In the genomic region with DNA sequence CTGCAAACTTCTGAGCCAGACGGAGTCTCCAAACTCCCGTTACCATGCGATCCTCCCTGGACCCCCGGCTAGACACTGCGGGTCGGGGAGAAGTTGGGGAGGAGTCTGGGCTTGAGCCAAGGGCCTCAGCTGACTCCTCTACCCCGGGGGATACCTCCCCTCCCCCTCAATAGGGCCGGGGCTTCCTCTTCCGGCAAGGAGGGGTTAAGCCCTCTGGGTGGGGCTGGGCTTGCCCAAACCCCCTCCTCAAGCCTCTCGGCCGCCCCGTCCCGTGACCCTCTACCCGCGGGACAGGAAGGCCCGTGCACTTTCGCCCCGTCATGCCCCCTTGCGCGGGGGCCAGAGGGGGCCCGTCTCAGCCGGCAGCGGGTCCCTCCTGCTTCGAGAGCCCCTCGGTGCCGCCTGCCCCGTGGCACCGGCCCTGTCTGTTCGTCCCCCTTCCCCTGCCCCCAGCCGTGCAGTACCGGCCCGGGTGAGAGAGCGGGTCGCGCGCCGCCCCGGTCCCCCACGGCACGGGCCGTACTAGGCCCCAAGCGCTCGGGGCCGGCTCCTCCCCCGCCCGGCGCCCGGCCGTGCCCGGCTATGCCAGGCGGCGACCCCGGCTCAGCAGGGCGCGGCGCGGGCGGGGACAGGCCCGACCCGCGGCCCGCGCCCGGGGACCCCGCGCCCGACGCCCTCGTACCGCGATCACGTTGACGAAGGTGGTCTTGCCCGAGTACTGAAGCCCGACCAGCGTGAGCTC, we compare ENCODE assay signal across 8 cellular contexts. TPM values are rescaled to one million over a fixed set of nuclear protein-coding genes. Genes with fewer than 3 reads are reported as not detected.
DNase-seq lines count a peak whose midpoint lies in the region; ATAC-seq, FAIRE-seq and TF ChIP-seq lines count a peak whose summit lies in the region.

No MANE protein-coding gene starts in this region.

- H3K4me1 ChIP-seq in Panc1 (ENCODE audit: control insufficient read depth, insufficient read depth, low read length) (peaks cover 15% of the 10 kb centered on the region), stomach (peaks cover 21 to 43% (median 36%) of the 10 kb centered on the region in 4 donors)

- BruUV-seq in Panc1 (replicated peaks; lab: Mats Ljungman, UMichigan): no TSS peak

- TF ChIP-seq EP300 in stomach (IDR thresholded peaks at IDR 0.05): no peak

- ATAC-seq in HG02852 (IDR thresholded peaks at IDR 0.05; ENCODE audit: unreplicated experiment) (peak; percentile 47), Panc1 (peak; percentile 75), left lobe of liver (peak; percentile 54)

- H3K4me3 ChIP-seq in Panc1 (ENCODE audit: low read depth in 2 of 2, low read length in 2 of 2) (peak overlapping the region; percentile 85 to 94), bronchial epithelial cell (ENCODE audit: low read depth, low read length) (peak overlapping the region; percentile 79), stomach (peak overlapping the region; percentile 81 to 96 (median 94))

- in situ Hi-C loops in Panc1 (cut with HindIII; ENCODE audit: low pct_unique_long_range_greater_than_20kb, low sequenced_read_pairs): no loop called here

- POLR2A ChIA-PET in Panc1 (lab: Charles Lee): interaction anchor here (1.0 kb wide), 1 partner anchor 134 kb away, joined by 3 read pairs; the partner anchor contains the start of gene ELF3

- DNase-seq in 8988T: peak; percentile 44
- no peak for DNase-seq in GM12891 (ENCODE audit: insufficient read length, low spot score)
- no peak for DNase-seq in Panc1 (ENCODE audit: low read depth, low spot score)
- DNase-seq in bronchial epithelial cell (ENCODE audit: low read depth): no peak
- DNase-seq in left lobe of liver (ENCODE audit: low spot score): peak; percentile 63
- no peak for DNase-seq in stomach
- no peak for DNase-seq in cortex of kidney (lab: John Stamatoyannopoulos, UW)

- FAIRE-seq in GM12891 (lab: Jason Lieb, UNC): no peak
- no peak for FAIRE-seq in bronchial epithelial cell (lab: Jason Lieb, UNC)

- CTCF ChIA-PET in Panc1 (lab: Charles Lee): no interaction called here

- TF ChIP-seq CTCF in Panc1 (IDR thresholded peaks at IDR 0.05): no peak
- no peak for TF ChIP-seq CTCF in bronchial epithelial cell (IDR thresholded peaks at IDR 0.05; ENCODE audit: insufficient read depth, low read length, severe bottlenecking)
- no peak for TF ChIP-seq CTCF in stomach (IDR thresholded peaks at IDR 0.05)

- WGBS in stomach, 5 donors: 0 to 1% (median 1%) methylated on average over 28 to 76 of the region's 76 CpGs

- no peaks in the 10 kb centered on the region for H3K9me3 ChIP-seq in Panc1 (ENCODE audit: control insufficient read depth, insufficient read depth, low read depth, low read length)
- H3K9me3 ChIP-seq in stomach: no peaks in the 10 kb centered on the region

- H3K36me3 ChIP-seq in Panc1 (ENCODE audit: control insufficient read depth, insufficient read depth, low read length) (peaks cover 2% of the 10 kb centered on the region; the same call in 1 of the 2 replicates), bronchial epithelial cell (ENCODE audit: control insufficient read depth, insufficient read depth, low read length) (peaks cover 5% of the 10 kb centered on the region), stomach (peaks cover 0 to 15% (median 1%) of the 10 kb centered on the region in 4 donors)

- TF ChIP-seq POLR2A in GM12891 (IDR thresholded peaks at IDR 0.05; ENCODE audit: low read depth, low read length) (no peak), stomach (IDR thresholded peaks at IDR 0.05) (no peak)

- intact Hi-C loops in Panc1 (cut with micrococcal nuclease; ENCODE audit: unreplicated experiment): no loop called here
- intact Hi-C loops in stomach (cut with DNase I; ENCODE audit: low total_unique reads): no loop called here

- H3K27me3 ChIP-seq in Panc1 (ENCODE audit: control insufficient read depth, insufficient read depth, low read length): no peaks in the 10 kb centered on the region
- no peaks in the 10 kb centered on the region for H3K27me3 ChIP-seq in bronchial epithelial cell (ENCODE audit: control insufficient read depth, insufficient read depth, low read length)
- H3K27me3 ChIP-seq in stomach: no peaks in the 10 kb centered on the region

- H3K27ac ChIP-seq in Panc1 (ENCODE audit: low read length) (peak overlapping the region; percentile 87), stomach (peak overlapping the region; percentile 91 to 97 (median 93))

TF ChIP-seq in GM12891, 5 proteins besides CTCF, POLR2A, EP300 and RAD21:
- no peak for TF ChIP-seq POLR2AphosphoS5 (IDR thresholded peaks at IDR 0.05; ENCODE audit: low read depth, low read length)
- peak; percentile 25; the same call in 1 of the 2 replicates for TF ChIP-seq SPI1 (IDR thresholded peaks at IDR 0.05; ENCODE audit: low read depth, low read length)

RNA-seq across cellular contexts. Expression of gene ARL8A, which starts 0.6 kb away (rescaled TPM):
- polyA plus RNA-seq in GM12891 (2012; ENCODE audit: low read depth, missing spikeins): 12.4 TPM
- total RNA-seq in Panc1 (2021; ENCODE audit: unreplicated experiment) (62.6 TPM), bronchial epithelial cell (30.3 and 33.3 TPM in 2 replicates), left lobe of liver (34.6 TPM), stomach (10 to 100 TPM in 4 of 5 donors, 1 to 10 TPM in 1; 7.8 to 34.5 (median 29.4) TPM)
- 61.9 TPM for polyA plus RNA-seq in Panc1 (2012; ENCODE audit: insufficient read length)
- polyA plus RNA-seq in stomach: 10 to 100 TPM; 18.3 to 20.4 (median 19.1) TPM

RNA-seq across cellular contexts. Expression of gene PTPN7, which starts 16.5 kb away (rescaled TPM):
- polyA plus RNA-seq in GM12891 (2012; ENCODE audit: low read depth, missing spikeins): 56.6 TPM
- total RNA-seq in Panc1 (2021; ENCODE audit: unreplicated experiment) (0.33 TPM), bronchial epithelial cell (under 0.01 TPM in 1 of 2 replicates, not detected in the other), left lobe of liver (0.86 TPM), stomach (10 to 100 TPM in 1 of 5 donors, 1 to 10 TPM in 3, not detected in 1; 2.0 to 16.3 (median 4.6) TPM)
- polyA plus RNA-seq in Panc1 (2012; ENCODE audit: insufficient read length): not detected
- polyA plus RNA-seq in stomach: 1 to 10 TPM; 1.8 to 4.4 (median 2.1) TPM

RNA-seq across cellular contexts. Expression of gene GPR37L1, which starts 21.2 kb away (rescaled TPM):
- polyA plus RNA-seq in GM12891 (2012; ENCODE audit: low read depth, missing spikeins): 0.04 TPM
- total RNA-seq in Panc1 (2021; ENCODE audit: unreplicated experiment) (0.44 TPM), bronchial epithelial cell (under 0.01 TPM in 1 of 2 replicates, not detected in the other), left lobe of liver (not detected), stomach (1 to 10 TPM in 1 of 5 donors, under 1 TPM in 3, not detected in 1; under 0.01 to 2.0 (median 0.45) TPM)
- polyA plus RNA-seq in Panc1 (2012; ENCODE audit: insufficient read length): 0.39 TPM
- polyA plus RNA-seq in stomach: under 1 TPM in 1 of 3 donors, not detected in 2; 0.18 TPM

RNA-seq across cellular contexts. Expression of gene LGR6, which starts 49.7 kb away (rescaled TPM):
- not detected for polyA plus RNA-seq in GM12891 (2012; ENCODE audit: low read depth, missing spikeins)
- total RNA-seq in Panc1 (2021; ENCODE audit: unreplicated experiment) (0.08 TPM), bronchial epithelial cell (under 0.01 TPM in 1 of 2 replicates, not detected in the other), left lobe of liver (1.4 TPM), stomach (under 1 TPM in 2 of 5 donors, not detected in 3; 0.43 to 0.73 TPM)
- 0.23 TPM for polyA plus RNA-seq in Panc1 (2012; ENCODE audit: insufficient read length)
- 1 to 10 TPM in 1 of 3 donors, under 1 TPM in 1, not detected in 1; 0.15 to 3.5 TPM for polyA plus RNA-seq in stomach

Comparison
In these comparisons a context has a peak if more than half of its experiments do, and no peak if none do; other contexts are left out.
1. DNase-seq: peak in 8988T (single experiment) and left lobe of liver (single experiment); none in GM12891 (single experiment), Panc1 (single experiment), bronchial epithelial cell (single experiment), stomach (single experiment) and cortex of kidney (single experiment).
2. Peak in every context shown above with its lines, with median percentiles within 50 percentile points of each other: ATAC-seq and H3K4me3 ChIP-seq.